1 cellular context compared by ENCODE assay signal in genomic region chr17:1315891-1316403, GRCh38.
TF ChIP-seq lines count a peak whose summit lies in the region.

No MANE protein-coding gene starts in this region.

TF ChIP-seq in HEK293, 187 proteins besides CTCF, POLR2A, EP300 and RAD21 (continued from another document and continues in another):
- TF ChIP-seq ZBTB6 (tag by site-specific recombination; IDR thresholded peaks at IDR 0.05), result no peak
- TF ChIP-seq ZNF354C (tag by site-specific recombination; IDR thresholded peaks at IDR 0.05; ENCODE audit: borderline replicate concordance, low read depth), result 0 out of 2 replicates have a peak, but pooled peaks have one; percentile 5
- no peak for TF ChIP-seq ZNF266 (tag by site-specific recombination; IDR thresholded peaks at IDR 0.05; ENCODE audit: low read depth)
- TF ChIP-seq ZFHX2 (tag by site-specific recombination; conservative IDR thresholded peaks at IDR 0.05), result no peak
- TF ChIP-seq ZNF513 (tag by site-specific recombination; IDR thresholded peaks at IDR 0.05), result no peak
- TF ChIP-seq ZNF416 (tag by site-specific recombination; IDR thresholded peaks at IDR 0.05), result no peak
- TF ChIP-seq KLF8 (tag by site-specific recombination; IDR thresholded peaks at IDR 0.05), result peak; percentile 27; the same call in 1 of the 2 replicates
- peak; percentile 95 for TF ChIP-seq SCRT2 (tag by site-specific recombination; IDR thresholded peaks at IDR 0.05)
- TF ChIP-seq ZBTB20 (tag by site-specific recombination; IDR thresholded peaks at IDR 0.05), result no peak
- no peak for TF ChIP-seq ZBTB10 (tag by site-specific recombination; IDR thresholded peaks at IDR 0.05)
- no peak; the same call in 1 of the 2 replicates for TF ChIP-seq ZNF645 (tag by site-specific recombination; IDR thresholded peaks at IDR 0.05)
- TF ChIP-seq MYNN (tag by site-specific recombination; IDR thresholded peaks at IDR 0.05; ENCODE audit: borderline replicate concordance), result no peak
- no peak for TF ChIP-seq ZNF776 (tag by site-specific recombination; IDR thresholded peaks at IDR 0.05; ENCODE audit: borderline replicate concordance)
- TF ChIP-seq INSM2 (tag by site-specific recombination; IDR thresholded peaks at IDR 0.05), result peak; percentile 89
- TF ChIP-seq ZBTB8A (tag by site-specific recombination; IDR thresholded peaks at IDR 0.05), result peak; percentile 70
- TF ChIP-seq ZBTB7A (tag by site-specific recombination; IDR thresholded peaks at IDR 0.05; ENCODE audit: low read depth), result no peak
- no peak for TF ChIP-seq ZNF140 (tag by site-specific recombination; IDR thresholded peaks at IDR 0.05)
- peak; percentile 78 for TF ChIP-seq PRDM6 (tag by site-specific recombination; IDR thresholded peaks at IDR 0.05)
- no peak for TF ChIP-seq YY2 (tag by site-specific recombination; IDR thresholded peaks at IDR 0.05)
- peak; percentile 87 for TF ChIP-seq PRDM10 (tag by site-specific recombination; IDR thresholded peaks at IDR 0.05)
- peak; percentile 40; the same call in 1 of the 2 replicates for TF ChIP-seq ZNF596 (tag by site-specific recombination; IDR thresholded peaks at IDR 0.05)
- TF ChIP-seq ZNF549 (tag by site-specific recombination; IDR thresholded peaks at IDR 0.05), result no peak
- no peak for TF ChIP-seq KLF9 (tag by site-specific recombination; IDR thresholded peaks at IDR 0.05; ENCODE audit: low read depth)
- no peak for TF ChIP-seq ZNF623 (tag by site-specific recombination; IDR thresholded peaks at IDR 0.05)
- no peak for TF ChIP-seq ZNF248 (tag by site-specific recombination; IDR thresholded peaks at IDR 0.05)
- TF ChIP-seq SETDB1 (IDR thresholded peaks at IDR 0.05; ENCODE audit: insufficient read length, low read length), result no peak
- TF ChIP-seq ZNF521 (tag by site-specific recombination; IDR thresholded peaks at IDR 0.05), result no peak
- peak; percentile 83 for TF ChIP-seq ZNF121 (tag by site-specific recombination; IDR thresholded peaks at IDR 0.05)
- no peak for TF ChIP-seq RBAK (tag by site-specific recombination; IDR thresholded peaks at IDR 0.05)
- TF ChIP-seq ZNF292 (tag by site-specific recombination; IDR thresholded peaks at IDR 0.05; ENCODE audit: borderline replicate concordance, low read depth), result no peak
- TF ChIP-seq ZNF555 (tag by site-specific recombination; conservative IDR thresholded peaks at IDR 0.05), result no peak
- TF ChIP-seq HOXC10 (CRISPR knock-in tag; IDR thresholded peaks at IDR 0.05), result no peak
- TF ChIP-seq ZNF501 (tag by site-specific recombination; IDR thresholded peaks at IDR 0.05), result no peak
- TF ChIP-seq PRDM2 (tag by site-specific recombination; IDR thresholded peaks at IDR 0.05; ENCODE audit: borderline replicate concordance), result no peak
- TF ChIP-seq ZNF692 (tag by site-specific recombination; IDR thresholded peaks at IDR 0.05), result peak; percentile 63; the same call in 1 of the 2 replicates
- no peak for TF ChIP-seq ZNF558 (tag by site-specific recombination; IDR thresholded peaks at IDR 0.05)
- TF ChIP-seq SP7 (tag by site-specific recombination; IDR thresholded peaks at IDR 0.05), result peak; percentile 89
- TF ChIP-seq TCF7L2 (IDR thresholded peaks at IDR 0.05; ENCODE audit: borderline replicate concordance, low read depth, low read length), result no peak
